1 cellular context compared by ENCODE assay signal in genomic region chr2:232550351-232551261, GRCh38.
TF ChIP-seq lines count a peak whose summit lies in the region.

Gene EIF4E2 (plus strand): TSS chr2:232550689. CDS start chr2:232550725, 36 bp downstream.
Gene TIGD1 (minus strand): TSS chr2:232550557. CDS start chr2:232549882, 675 bp downstream.

TF ChIP-seq in H1, 55 proteins besides CTCF, POLR2A, EP300 and RAD21:
- TF ChIP-seq ASH2L (IDR thresholded peaks at IDR 0.05; ENCODE audit: low read length) = peak; percentile 99
- peak; percentile 90; the same call in 1 of the 2 replicates for TF ChIP-seq GTF2F1 (IDR thresholded peaks at IDR 0.05; ENCODE audit: borderline replicate concordance, low read depth, low read length)
- peak; percentile 92 for TF ChIP-seq TBP (IDR thresholded peaks at IDR 0.05; ENCODE audit: low read depth, low read length)
- no peak for TF ChIP-seq SIRT6 (IDR thresholded peaks at IDR 0.05; ENCODE audit: low read length)
- TF ChIP-seq SP4 (IDR thresholded peaks at IDR 0.05; ENCODE audit: low read length) = peak; percentile 63; the same call in 1 of the 2 replicates
- no peak for TF ChIP-seq ATF3 (IDR thresholded peaks at IDR 0.05; ENCODE audit: insufficient read depth, low read depth, low read length)
- TF ChIP-seq TCF12 (IDR thresholded peaks at IDR 0.05; ENCODE audit: low read depth, low read length) = peak; percentile 68; the same call in 1 of the 2 replicates
- TF ChIP-seq CBX8 (IDR thresholded peaks at IDR 0.05; ENCODE audit: borderline replicate concordance, low read depth, low read length) = no peak
- TF ChIP-seq SRF (IDR thresholded peaks at IDR 0.05; ENCODE audit: low read depth, low read length) = peak; percentile 66
- TF ChIP-seq E2F6 (IDR thresholded peaks at IDR 0.05) = peak; percentile 94
- no peak for TF ChIP-seq CHD1 (IDR thresholded peaks at IDR 0.05; ENCODE audit: low read depth, low read length)
- 0 out of 2 replicates have a peak, but pooled peaks have one; percentile 4 for TF ChIP-seq JUND (IDR thresholded peaks at IDR 0.05; ENCODE audit: low read length)
- peak; percentile 92 for TF ChIP-seq TAF7 (optimal IDR thresholded peaks at IDR 0.05; ENCODE audit: borderline replicate concordance, low read depth, low read length)
- TF ChIP-seq SIN3A (conservative IDR thresholded peaks at IDR 0.05 in 1 of 2, IDR thresholded peaks at IDR 0.05 in 1 of 2; ENCODE audit: low read depth in 1 of 2, low read length in 2 of 2) = peak; percentile 58 to 85; a peak in 2 of 4 replicates
- peak; percentile 74; the same call in 1 of the 2 replicates for TF ChIP-seq EGR1 (IDR thresholded peaks at IDR 0.05; ENCODE audit: borderline replicate concordance, low read depth, low read length)
- peak; percentile 94 for TF ChIP-seq MAX (IDR thresholded peaks at IDR 0.05)
- peak; percentile 32 for TF ChIP-seq KDM4A (IDR thresholded peaks at IDR 0.05; ENCODE audit: low read depth, low read length, severe bottlenecking)
- TF ChIP-seq PHF8 (conservative IDR thresholded peaks at IDR 0.05; ENCODE audit: low read depth, low read length) = peak; percentile 97
- no peak for TF ChIP-seq CEBPB (IDR thresholded peaks at IDR 0.05; ENCODE audit: low read depth, low read length)
- peak; percentile 100 for TF ChIP-seq GABPA (IDR thresholded peaks at IDR 0.05; ENCODE audit: borderline replicate concordance, insufficient read depth, low read length)
- no peak for TF ChIP-seq EZH2 (IDR thresholded peaks at IDR 0.05; ENCODE audit: low read depth, low read length, severe bottlenecking)
- peak; percentile 28 for TF ChIP-seq CTBP2 (IDR thresholded peaks at IDR 0.05; ENCODE audit: borderline replicate concordance, insufficient read depth, insufficient read length, low read length)
- 0 out of 2 replicates have a peak, but pooled peaks have one; percentile 17 for TF ChIP-seq JUN (IDR thresholded peaks at IDR 0.05; ENCODE audit: low read depth, low read length)
- TF ChIP-seq RBBP5 (IDR thresholded peaks at IDR 0.05; ENCODE audit: borderline replicate concordance, low read depth, low read length) = peak; percentile 88
- peak; percentile 99 for TF ChIP-seq TAF1 (IDR thresholded peaks at IDR 0.05; ENCODE audit: low read depth, low read length)
- peak; percentile 96 for TF ChIP-seq POLR2AphosphoS5 (IDR thresholded peaks at IDR 0.05; ENCODE audit: low read depth, low read length)
- peak; percentile 62; the same call in 1 of the 2 replicates for TF ChIP-seq YY1 (IDR thresholded peaks at IDR 0.05; ENCODE audit: low read depth, low read length)
- TF ChIP-seq HDAC2 (IDR thresholded peaks at IDR 0.05; ENCODE audit: borderline replicate concordance in 1 of 2, low read depth in 2 of 2, low read length in 2 of 2) = peak; percentile 45 to 59; a peak in 1 of 4 replicates
- no peak for TF ChIP-seq ZNF274 (IDR thresholded peaks at IDR 0.05; ENCODE audit: borderline replicate concordance, extremely low read depth, low read length)
- TF ChIP-seq CREB1 (IDR thresholded peaks at IDR 0.05) = peak; percentile 62
- TF ChIP-seq TEAD4 (IDR thresholded peaks at IDR 0.05; ENCODE audit: low read depth, low read length) = 0 out of 2 replicates have a peak, but pooled peaks have one; percentile 36
- TF ChIP-seq NANOG (IDR thresholded peaks at IDR 0.05; ENCODE audit: insufficient read depth, low read depth, low read length, poor library complexity, severe bottlenecking) = peak; percentile 24
- no peak for TF ChIP-seq SUZ12 (IDR thresholded peaks at IDR 0.05; ENCODE audit: low read length)
- TF ChIP-seq CHD2 (IDR thresholded peaks at IDR 0.05; ENCODE audit: low read length) = no peak
- no peak for TF ChIP-seq RXRA (IDR thresholded peaks at IDR 0.05; ENCODE audit: insufficient read depth, low read depth, low read length)
- peak; percentile 10; the same call in 1 of the 2 replicates for TF ChIP-seq ATF2 (IDR thresholded peaks at IDR 0.05; ENCODE audit: low read length)
- TF ChIP-seq KDM1A (IDR thresholded peaks at IDR 0.05; ENCODE audit: borderline replicate concordance, low read length) = peak; percentile 97
- peak; percentile 60 for TF ChIP-seq NRF1 (IDR thresholded peaks at IDR 0.05; ENCODE audit: low read depth, low read length)
- no peak for TF ChIP-seq SP2 (IDR thresholded peaks at IDR 0.05; ENCODE audit: low read length)
- TF ChIP-seq SAP30 (IDR thresholded peaks at IDR 0.05; ENCODE audit: insufficient read depth, insufficient replicate concordance, low read length) = peak; percentile 54
- TF ChIP-seq SP1 (IDR thresholded peaks at IDR 0.05; ENCODE audit: low read depth, low read length) = peak; percentile 41; the same call in 1 of the 2 replicates
- TF ChIP-seq FOSL1 (IDR thresholded peaks at IDR 0.05; ENCODE audit: insufficient read depth, low read depth, low read length) = 0 out of 2 replicates have a peak, but pooled peaks have one; percentile 20
TF ChIP-seq in H1: peak in this region for 31.
